Comparison of ENCODE assay signal across 23 cellular contexts in the genomic region with DNA sequence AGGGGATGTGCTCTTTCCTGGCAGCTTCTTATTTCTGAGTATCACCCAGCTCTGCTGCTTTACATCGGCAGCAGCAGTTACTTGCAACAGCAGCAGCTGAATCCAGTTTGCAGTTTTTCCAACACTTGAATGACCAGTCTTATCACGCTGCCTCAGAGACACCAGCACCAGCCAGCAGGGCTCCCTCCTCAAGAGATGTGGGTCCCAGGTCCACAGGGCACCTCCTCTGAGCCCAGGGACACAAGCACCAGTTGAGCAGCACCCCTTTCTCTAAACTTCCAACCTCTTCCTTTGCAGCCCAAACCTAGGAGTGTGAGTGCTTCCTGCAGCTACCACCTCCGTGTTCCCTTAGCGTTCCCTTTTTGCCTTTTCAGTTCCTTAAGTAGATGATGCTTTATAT.
"Had no signal": no experiment of that assay in that cellular context is flagged by ENCODE, and none has a peak within 500 bp of the region (broad histone marks: within the 10 kb centered on the region; RNA-seq: fewer than 3 reads in every experiment).

No MANE protein-coding gene starts in this region.

- H3K27me3 ChIP-seq: ovary, thyroid gland, upper lobe of left lung, vagina had no signal

- H3K4me2 ChIP-seq: hepatocyte, smooth muscle cell had no signal

- H3K36me3 ChIP-seq: left ventricle myocardium inferior, ovary, thyroid gland, transverse colon, upper lobe of left lung, vagina had no signal

- H3K9me3 ChIP-seq: left ventricle myocardium inferior, mucosa of descending colon, ovary, thyroid gland, transverse colon, upper lobe of left lung, vagina had no signal

- DNase-seq: islet precursor cell; left ventricle myocardium inferior; midbrain; mucosa of descending colon; naive thymus-derived CD4-positive, alpha-beta T cell; ovary; right cardiac atrium; stimulated activated CD4-positive, alpha-beta T cell treated with anti-CD3 and anti-CD28 coated beads, Interleukin-1b, Interleukin-23, amount 100 ng/mL, for 48 hours; stimulated activated CD4-positive, alpha-beta T cell treated with anti-CD3 and anti-CD28 coated beads, Interleukin-2, amount 100 ng/mL, for 48 hours; stimulated activated CD4-positive, alpha-beta T cell treated with anti-CD3 and anti-CD28 coated beads, Interleukin-4, amount 100 ng/mL, for 4 hours; stimulated activated CD8-positive, alpha-beta memory T cell treated with anti-CD3 and anti-CD28 coated beads, Interleukin-4, amount 100 ng/mL, for 48 hours; stimulated activated naive CD4-positive, alpha-beta T cell treated with Interleukin-2 at 50 U/mL for 16 hours; stimulated activated naive CD8-positive, alpha-beta T cell treated with anti-CD3 and anti-CD28 coated beads, Interleukin-15, amount 100 ng/mL, for 72 hours; substantia nigra; thyroid gland; transverse colon; upper lobe of left lung had no signal

- H3K79me2 ChIP-seq: hepatocyte had no signal

- H3K4me1 ChIP-seq: left ventricle myocardium inferior, thyroid gland, transverse colon, upper lobe of left lung, vagina had no signal

- H3K27ac ChIP-seq: hepatocyte, left ventricle myocardium inferior, ovary, thyroid gland, transverse colon, upper lobe of left lung, vagina had no signal

- H2AFZ ChIP-seq: hepatocyte had no signal

- H3K4me3 ChIP-seq: hepatocyte, left ventricle myocardium inferior, lung, mucosa of descending colon, ovary, smooth muscle cell, thyroid gland, transverse colon, upper lobe of left lung, vagina had no signal

- ATAC-seq: mucosa of descending colon; naive thymus-derived CD4-positive, alpha-beta T cell; natural killer cell treated with Interleukin-12 subunit alpha and Interleukin-12 subunit beta and Interleukin-15 and Interleukin-18, amount 100 ng/mL, for 72 hours; right cardiac atrium; stimulated activated memory B cell treated with anti-CD40 and anti-IgM and Interleukin-4, amounts not matched to agents 10 μg/mL and 1 μg/mL and 100 μg/mL, for 72 hours; stimulated activated naive CD8-positive, alpha-beta T cell treated with anti-CD3 and anti-CD28 coated beads, Interleukin-15, amount 100 ng/mL, for 72 hours had no signal
